17 cellular contexts compared by ENCODE assay signal in the genomic region with DNA sequence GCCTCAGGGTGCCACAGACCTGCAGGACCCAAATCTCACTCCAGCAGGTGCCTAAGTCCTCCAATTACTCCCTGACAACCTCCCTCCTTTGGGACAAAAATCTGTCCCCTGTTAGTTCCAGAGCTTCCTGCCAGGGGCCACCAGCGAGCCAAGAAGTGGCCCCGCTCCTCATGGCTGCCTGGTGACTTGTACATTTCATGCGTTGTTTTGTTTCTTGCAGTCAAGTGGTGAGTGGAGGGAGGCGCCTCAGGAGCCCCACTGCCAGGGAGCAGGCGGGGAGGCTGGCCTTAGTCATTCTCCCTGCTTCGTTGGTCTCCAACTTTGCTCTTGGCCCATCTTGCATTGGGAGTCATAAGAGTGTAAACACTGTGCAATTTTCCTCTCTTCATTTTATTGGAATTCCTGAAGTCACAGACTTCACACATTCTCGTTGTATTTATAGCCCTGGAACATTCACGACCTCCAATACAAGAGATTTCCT.
A peak's percentile ranks its signal among the peaks of the same experiment; 100 is the strongest.
DNase-seq lines count a peak whose midpoint lies in the region; ATAC-seq and FAIRE-seq lines count a peak whose summit lies in the region.
"Had no signal": no experiment of that assay in that cellular context is flagged by ENCODE, and none has a peak within 500 bp of the region (broad histone marks: within the 10 kb centered on the region; RNA-seq: fewer than 3 reads in every experiment).

No MANE protein-coding gene starts in this region.

- H3K4me3 ChIP-seq in MG63, result no peak overlapping the region
- H3K4me3 ChIP-seq: lung had no signal

- peak; percentile 78 for FAIRE-seq in urothelium cell line (lab: Jason Lieb, UNC)

- H3K27me3 ChIP-seq in MG63, result no peaks in the 10 kb centered on the region
- H3K27me3 ChIP-seq: foreskin keratinocyte had no signal

- DNase-seq in EL (peak; percentile 26), MG63 (peak; percentile 92), iPS-NIHi11 (ENCODE audit: low spot score) (peak; percentile 44), urothelium cell line (ENCODE audit: low spot score) (peak; percentile 63), HuH-7 (ENCODE audit: low spot score) (no peak), sciatic nerve (ENCODE audit: low spot score) (no peak)
- DNase-seq: activated CD4-positive, alpha-beta memory T cell treated with anti-CD3 and anti-CD28 coated beads, Interleukin-2, amount 10 ng/mL, durations not matched to agents 7 days and 5 days; CD4-positive, alpha-beta memory T cell; effector memory CD8-positive, alpha-beta T cell; foreskin keratinocyte; GDM1; Kasumi-1; NCI-H1694; NCI-H510A treated with DMSO at 0.1 percent for 48 hours; nephron progenitor cell had no signal

- ATAC-seq in HG02759 (IDR thresholded peaks at IDR 0.05; ENCODE audit: unreplicated experiment), result no peak
- no peak for ATAC-seq in sciatic nerve
- ATAC-seq: effector memory CD8-positive, alpha-beta T cell; foreskin keratinocyte had no signal

- no peaks in the 10 kb centered on the region for H3K36me3 ChIP-seq in MG63

- H3K9me3 ChIP-seq in MG63, result no peaks in the 10 kb centered on the region

- intact Hi-C loops in sciatic nerve (cut with DNase I), result no loop called here

Comparison
In these comparisons a context has a peak if more than half of its experiments do, and no peak if none do; other contexts are left out.
1. DNase-seq: peak in EL (single experiment), MG63 (single experiment), iPS-NIHi11 (single experiment) and urothelium cell line (single experiment); none in HuH-7 (single experiment) and sciatic nerve (single experiment).